1 cellular context compared by ENCODE assay signal in genomic region chr17:61208301-61209098, GRCh38.
TF ChIP-seq lines count a peak whose summit lies in the region.

No MANE protein-coding gene starts in this region.

TF ChIP-seq in HepG2, 621 proteins besides CTCF, POLR2A, EP300 and RAD21 (continued from another document):
- no peak for TF ChIP-seq ZHX2 (IDR thresholded peaks at IDR 0.05; ENCODE audit: low read depth)
- TF ChIP-seq ZHX2 (CRISPR knock-in tag; IDR thresholded peaks at IDR 0.05; ENCODE audit: borderline replicate concordance) = no peak
- no peak for TF ChIP-seq ZBTB20 (CRISPR knock-in tag; IDR thresholded peaks at IDR 0.05; ENCODE audit: borderline replicate concordance, low read depth)
- no peak for TF ChIP-seq ATM (IDR thresholded peaks at IDR 0.05; ENCODE audit: borderline replicate concordance)
- TF ChIP-seq MAFF (IDR thresholded peaks at IDR 0.05; ENCODE audit: low read depth, low read length) = peak; percentile 21; the same call in 1 of the 2 replicates
- no peak for TF ChIP-seq SRF (IDR thresholded peaks at IDR 0.05; ENCODE audit: low read depth, low read length)
- no peak for TF ChIP-seq DNMT3B (CRISPR knock-in tag; conservative IDR thresholded peaks at IDR 0.05)
- no peak for TF ChIP-seq ZZZ3 (CRISPR knock-in tag; IDR thresholded peaks at IDR 0.05; ENCODE audit: borderline replicate concordance)
- peak in 1 of 2 experiments; percentile 29; a peak in 1 of 4 replicates for TF ChIP-seq MAFK (conservative IDR thresholded peaks at IDR 0.05 in 1 of 2, IDR thresholded peaks at IDR 0.05 in 1 of 2; ENCODE audit: low read length in 2 of 2)
- TF ChIP-seq ZFP37 (CRISPR knock-in tag; IDR thresholded peaks at IDR 0.05; ENCODE audit: borderline replicate concordance) = no peak
- no peak for TF ChIP-seq ZSCAN25 (CRISPR knock-in tag; IDR thresholded peaks at IDR 0.05)
- no peak for TF ChIP-seq ZBTB21 (CRISPR knock-in tag; IDR thresholded peaks at IDR 0.05)
- no peak for TF ChIP-seq SRSF4 (IDR thresholded peaks at IDR 0.05; ENCODE audit: low read depth, low read length, poor library complexity, severe bottlenecking)
- no peak for TF ChIP-seq ZNF282 (IDR thresholded peaks at IDR 0.05; ENCODE audit: partially characterized antibody)
- TF ChIP-seq CCDC6 (CRISPR knock-in tag; IDR thresholded peaks at IDR 0.05) = no peak
- TF ChIP-seq, protein P1, sequence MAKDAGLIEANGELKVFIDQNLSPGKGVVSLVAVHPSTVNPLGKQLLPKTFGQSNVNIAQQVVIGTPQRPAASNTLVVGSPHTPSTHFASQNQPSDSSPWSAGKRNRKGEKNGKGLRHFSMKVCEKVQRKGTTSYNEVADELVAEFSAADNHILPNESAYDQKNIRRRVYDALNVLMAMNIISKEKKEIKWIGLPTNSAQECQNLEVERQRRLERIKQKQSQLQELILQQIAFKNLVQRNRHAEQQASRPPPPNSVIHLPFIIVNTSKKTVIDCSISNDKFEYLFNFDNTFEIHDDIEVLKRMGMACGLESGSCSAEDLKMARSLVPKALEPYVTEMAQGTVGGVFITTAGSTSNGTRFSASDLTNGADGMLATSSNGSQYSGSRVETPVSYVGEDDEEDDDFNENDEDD (CRISPR knock-in tag; IDR thresholded peaks at IDR 0.05; ENCODE audit: borderline replicate concordance) = no peak
- TF ChIP-seq CEBPZ (IDR thresholded peaks at IDR 0.05; ENCODE audit: low read length) = no peak
